1 cellular context compared by ENCODE assay signal in genomic region chr17:52242268-52242667, GRCh38.
TF ChIP-seq lines count a peak whose summit lies in the region.

No MANE protein-coding gene starts in this region.

TF ChIP-seq in HepG2, 621 proteins besides CTCF, POLR2A, EP300 and RAD21 (continued from another document):
- TF ChIP-seq, protein P1, sequence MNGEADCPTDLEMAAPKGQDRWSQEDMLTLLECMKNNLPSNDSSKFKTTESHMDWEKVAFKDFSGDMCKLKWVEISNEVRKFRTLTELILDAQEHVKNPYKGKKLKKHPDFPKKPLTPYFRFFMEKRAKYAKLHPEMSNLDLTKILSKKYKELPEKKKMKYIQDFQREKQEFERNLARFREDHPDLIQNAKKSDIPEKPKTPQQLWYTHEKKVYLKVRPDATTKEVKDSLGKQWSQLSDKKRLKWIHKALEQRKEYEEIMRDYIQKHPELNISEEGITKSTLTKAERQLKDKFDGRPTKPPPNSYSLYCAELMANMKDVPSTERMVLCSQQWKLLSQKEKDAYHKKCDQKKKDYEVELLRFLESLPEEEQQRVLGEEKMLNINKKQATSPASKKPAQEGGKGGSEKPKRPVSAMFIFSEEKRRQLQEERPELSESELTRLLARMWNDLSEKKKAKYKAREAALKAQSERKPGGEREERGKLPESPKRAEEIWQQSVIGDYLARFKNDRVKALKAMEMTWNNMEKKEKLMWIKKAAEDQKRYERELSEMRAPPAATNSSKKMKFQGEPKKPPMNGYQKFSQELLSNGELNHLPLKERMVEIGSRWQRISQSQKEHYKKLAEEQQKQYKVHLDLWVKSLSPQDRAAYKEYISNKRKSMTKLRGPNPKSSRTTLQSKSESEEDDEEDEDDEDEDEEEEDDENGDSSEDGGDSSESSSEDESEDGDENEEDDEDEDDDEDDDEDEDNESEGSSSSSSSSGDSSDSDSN (CRISPR knock-in tag; IDR thresholded peaks at IDR 0.05), result no peak
- TF ChIP-seq CCDC6 (CRISPR knock-in tag; IDR thresholded peaks at IDR 0.05) (no peak), ZNF124 (CRISPR knock-in tag; IDR thresholded peaks at IDR 0.05) (no peak), ZNF569 (CRISPR knock-in tag; IDR thresholded peaks at IDR 0.05; ENCODE audit: borderline replicate concordance) (no peak), NKX3-1 (CRISPR knock-in tag; IDR thresholded peaks at IDR 0.05) (no peak), MBD4 (IDR thresholded peaks at IDR 0.05; ENCODE audit: borderline replicate concordance, low read length) (no peak), PHF21A (CRISPR knock-in tag; IDR thresholded peaks at IDR 0.05) (no peak)
- TF ChIP-seq, protein P2, sequence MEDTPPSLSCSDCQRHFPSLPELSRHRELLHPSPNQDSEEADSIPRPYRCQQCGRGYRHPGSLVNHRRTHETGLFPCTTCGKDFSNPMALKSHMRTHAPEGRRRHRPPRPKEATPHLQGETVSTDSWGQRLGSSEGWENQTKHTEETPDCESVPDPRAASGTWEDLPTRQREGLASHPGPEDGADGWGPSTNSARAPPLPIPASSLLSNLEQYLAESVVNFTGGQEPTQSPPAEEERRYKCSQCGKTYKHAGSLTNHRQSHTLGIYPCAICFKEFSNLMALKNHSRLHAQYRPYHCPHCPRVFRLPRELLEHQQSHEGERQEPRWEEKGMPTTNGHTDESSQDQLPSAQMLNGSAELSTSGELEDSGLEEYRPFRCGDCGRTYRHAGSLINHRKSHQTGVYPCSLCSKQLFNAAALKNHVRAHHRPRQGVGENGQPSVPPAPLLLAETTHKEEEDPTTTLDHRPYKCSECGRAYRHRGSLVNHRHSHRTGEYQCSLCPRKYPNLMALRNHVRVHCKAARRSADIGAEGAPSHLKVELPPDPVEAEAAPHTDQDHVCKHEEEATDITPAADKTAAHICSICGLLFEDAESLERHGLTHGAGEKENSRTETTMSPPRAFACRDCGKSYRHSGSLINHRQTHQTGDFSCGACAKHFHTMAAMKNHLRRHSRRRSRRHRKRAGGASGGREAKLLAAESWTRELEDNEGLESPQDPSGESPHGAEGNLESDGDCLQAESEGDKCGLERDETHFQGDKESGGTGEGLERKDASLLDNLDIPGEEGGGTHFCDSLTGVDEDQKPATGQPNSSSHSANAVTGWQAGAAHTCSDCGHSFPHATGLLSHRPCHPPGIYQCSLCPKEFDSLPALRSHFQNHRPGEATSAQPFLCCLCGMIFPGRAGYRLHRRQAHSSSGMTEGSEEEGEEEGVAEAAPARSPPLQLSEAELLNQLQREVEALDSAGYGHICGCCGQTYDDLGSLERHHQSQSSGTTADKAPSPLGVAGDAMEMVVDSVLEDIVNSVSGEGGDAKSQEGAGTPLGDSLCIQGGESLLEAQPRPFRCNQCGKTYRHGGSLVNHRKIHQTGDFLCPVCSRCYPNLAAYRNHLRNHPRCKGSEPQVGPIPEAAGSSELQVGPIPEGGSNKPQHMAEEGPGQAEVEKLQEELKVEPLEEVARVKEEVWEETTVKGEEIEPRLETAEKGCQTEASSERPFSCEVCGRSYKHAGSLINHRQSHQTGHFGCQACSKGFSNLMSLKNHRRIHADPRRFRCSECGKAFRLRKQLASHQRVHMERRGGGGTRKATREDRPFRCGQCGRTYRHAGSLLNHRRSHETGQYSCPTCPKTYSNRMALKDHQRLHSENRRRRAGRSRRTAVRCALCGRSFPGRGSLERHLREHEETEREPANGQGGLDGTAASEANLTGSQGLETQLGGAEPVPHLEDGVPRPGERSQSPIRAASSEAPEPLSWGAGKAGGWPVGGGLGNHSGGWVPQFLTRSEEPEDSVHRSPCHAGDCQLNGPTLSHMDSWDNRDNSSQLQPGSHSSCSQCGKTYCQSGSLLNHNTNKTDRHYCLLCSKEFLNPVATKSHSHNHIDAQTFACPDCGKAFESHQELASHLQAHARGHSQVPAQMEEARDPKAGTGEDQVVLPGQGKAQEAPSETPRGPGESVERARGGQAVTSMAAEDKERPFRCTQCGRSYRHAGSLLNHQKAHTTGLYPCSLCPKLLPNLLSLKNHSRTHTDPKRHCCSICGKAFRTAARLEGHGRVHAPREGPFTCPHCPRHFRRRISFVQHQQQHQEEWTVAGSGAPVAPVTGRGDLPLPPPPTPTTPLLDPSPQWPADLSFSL (CRISPR knock-in tag; IDR thresholded peaks at IDR 0.05), result no peak
- TF ChIP-seq, protein P3, sequence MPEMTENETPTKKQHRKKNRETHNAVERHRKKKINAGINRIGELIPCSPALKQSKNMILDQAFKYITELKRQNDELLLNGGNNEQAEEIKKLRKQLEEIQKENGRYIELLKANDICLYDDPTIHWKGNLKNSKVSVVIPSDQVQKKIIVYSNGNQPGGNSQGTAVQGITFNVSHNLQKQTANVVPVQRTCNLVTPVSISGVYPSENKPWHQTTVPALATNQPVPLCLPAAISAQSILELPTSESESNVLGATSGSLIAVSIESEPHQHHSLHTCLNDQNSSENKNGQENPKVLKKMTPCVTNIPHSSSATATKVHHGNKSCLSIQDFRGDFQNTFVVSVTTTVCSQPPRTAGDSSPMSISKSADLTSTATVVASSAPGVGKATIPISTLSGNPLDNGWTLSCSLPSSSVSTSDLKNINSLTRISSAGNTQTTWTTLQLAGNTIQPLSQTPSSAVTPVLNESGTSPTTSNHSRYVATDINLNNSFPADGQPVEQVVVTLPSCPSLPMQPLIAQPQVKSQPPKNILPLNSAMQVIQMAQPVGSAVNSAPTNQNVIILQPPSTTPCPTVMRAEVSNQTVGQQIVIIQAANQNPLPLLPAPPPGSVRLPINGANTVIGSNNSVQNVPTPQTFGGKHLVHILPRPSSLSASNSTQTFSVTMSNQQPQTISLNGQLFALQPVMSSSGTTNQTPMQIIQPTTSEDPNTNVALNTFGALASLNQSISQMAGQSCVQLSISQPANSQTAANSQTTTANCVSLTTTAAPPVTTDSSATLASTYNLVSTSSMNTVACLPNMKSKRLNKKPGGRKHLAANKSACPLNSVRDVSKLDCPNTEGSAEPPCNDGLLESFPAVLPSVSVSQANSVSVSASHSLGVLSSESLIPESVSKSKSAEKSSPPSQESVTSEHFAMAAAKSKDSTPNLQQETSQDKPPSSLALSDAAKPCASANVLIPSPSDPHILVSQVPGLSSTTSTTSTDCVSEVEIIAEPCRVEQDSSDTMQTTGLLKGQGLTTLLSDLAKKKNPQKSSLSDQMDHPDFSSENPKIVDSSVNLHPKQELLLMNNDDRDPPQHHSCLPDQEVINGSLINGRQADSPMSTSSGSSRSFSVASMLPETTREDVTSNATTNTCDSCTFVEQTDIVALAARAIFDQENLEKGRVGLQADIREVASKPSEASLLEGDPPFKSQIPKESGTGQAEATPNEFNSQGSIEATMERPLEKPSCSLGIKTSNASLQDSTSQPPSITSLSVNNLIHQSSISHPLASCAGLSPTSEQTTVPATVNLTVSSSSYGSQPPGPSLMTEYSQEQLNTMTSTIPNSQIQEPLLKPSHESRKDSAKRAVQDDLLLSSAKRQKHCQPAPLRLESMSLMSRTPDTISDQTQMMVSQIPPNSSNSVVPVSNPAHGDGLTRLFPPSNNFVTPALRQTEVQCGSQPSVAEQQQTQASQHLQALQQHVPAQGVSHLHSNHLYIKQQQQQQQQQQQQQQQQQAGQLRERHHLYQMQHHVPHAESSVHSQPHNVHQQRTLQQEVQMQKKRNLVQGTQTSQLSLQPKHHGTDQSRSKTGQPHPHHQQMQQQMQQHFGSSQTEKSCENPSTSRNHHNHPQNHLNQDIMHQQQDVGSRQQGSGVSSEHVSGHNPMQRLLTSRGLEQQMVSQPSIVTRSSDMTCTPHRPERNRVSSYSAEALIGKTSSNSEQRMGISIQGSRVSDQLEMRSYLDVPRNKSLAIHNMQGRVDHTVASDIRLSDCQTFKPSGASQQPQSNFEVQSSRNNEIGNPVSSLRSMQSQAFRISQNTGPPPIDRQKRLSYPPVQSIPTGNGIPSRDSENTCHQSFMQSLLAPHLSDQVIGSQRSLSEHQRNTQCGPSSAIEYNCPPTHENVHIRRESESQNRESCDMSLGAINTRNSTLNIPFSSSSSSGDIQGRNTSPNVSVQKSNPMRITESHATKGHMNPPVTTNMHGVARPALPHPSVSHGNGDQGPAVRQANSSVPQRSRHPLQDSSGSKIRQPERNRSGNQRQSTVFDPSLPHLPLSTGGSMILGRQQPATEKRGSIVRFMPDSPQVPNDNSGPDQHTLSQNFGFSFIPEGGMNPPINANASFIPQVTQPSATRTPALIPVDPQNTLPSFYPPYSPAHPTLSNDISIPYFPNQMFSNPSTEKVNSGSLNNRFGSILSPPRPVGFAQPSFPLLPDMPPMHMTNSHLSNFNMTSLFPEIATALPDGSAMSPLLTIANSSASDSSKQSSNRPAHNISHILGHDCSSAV (CRISPR knock-in tag; IDR thresholded peaks at IDR 0.05; ENCODE audit: borderline replicate concordance), result no peak
